Comparison of ENCODE assay signal across 7 cellular contexts in genomic region chr19:58500242-58500641, GRCh38. TPM values are rescaled to one million over a fixed set of nuclear protein-coding genes. Genes with fewer than 3 reads are reported as not detected.
A peak's percentile ranks its signal among the peaks of the same experiment; 100 is the strongest.
DNase-seq lines count a peak whose midpoint lies in the region; ATAC-seq and TF ChIP-seq lines count a peak whose summit lies in the region.
"Had no signal": no experiment of that assay in that cellular context is flagged by ENCODE, and none has a peak within 500 bp of the region (broad histone marks: within the 10 kb centered on the region; RNA-seq: fewer than 3 reads in every experiment).

No MANE protein-coding gene starts in this region.

- H3K4me1 ChIP-seq in upper lobe of right lung: peaks cover 15% of the 10 kb centered on the region

- peaks cover 10 to 11% of the 10 kb centered on the region in 2 donors for H3K9me3 Mint-ChIP-seq in natural killer cell
- H3K9me3 Mint-ChIP-seq in natural killer cell treated with Interleukin-12 subunit alpha and Interleukin-12 subunit beta and Interleukin-15 and Interleukin-18, amount 100 ng/mL, for 72 hours: peaks cover 6% of the 10 kb centered on the region

- H3K36me3 Mint-ChIP-seq in natural killer cell: no peaks in the 10 kb centered on the region
- peaks cover 6% of the 10 kb centered on the region for H3K36me3 Mint-ChIP-seq in natural killer cell treated with Interleukin-12 subunit alpha and Interleukin-12 subunit beta and Interleukin-15 and Interleukin-18, amount 100 ng/mL, for 72 hours

- H3K27ac Mint-ChIP-seq in natural killer cell: peak overlapping the region; percentile 88 to 97
- H3K27ac Mint-ChIP-seq in natural killer cell treated with Interleukin-12 subunit alpha and Interleukin-12 subunit beta and Interleukin-15 and Interleukin-18, amount 100 ng/mL, for 72 hours: peak overlapping the region in 1 of 2 donors; percentile 88

- no peaks in the 10 kb centered on the region for H3K27me3 Mint-ChIP-seq in natural killer cell (ENCODE audit: low read depth in 2 of 2)
- no peaks in the 10 kb centered on the region for H3K27me3 Mint-ChIP-seq in natural killer cell treated with Interleukin-12 subunit alpha and Interleukin-12 subunit beta and Interleukin-15 and Interleukin-18, amount 100 ng/mL, for 72 hours

- DNase-seq in natural killer cell: no peak
- no peak for DNase-seq in natural killer cell treated with Interleukin-12 subunit alpha and Interleukin-12 subunit beta and Interleukin-15 and Interleukin-18, amount 100 ng/mL, for 72 hours (ENCODE audit: low spot score)
- no peak for DNase-seq in fibroblast of villous mesenchyme (ENCODE audit: low read depth)
- no peak for DNase-seq in upper lobe of right lung
- DNase-seq in AML-193 (lab: John Stamatoyannopoulos, UW): no peak
- DNase-seq in kidney glomerular epithelial cell (lab: John Stamatoyannopoulos, UW): no peak
- DNase-seq: foreskin melanocyte had no signal

- no peaks in the 10 kb centered on the region for H3K36me3 ChIP-seq in upper lobe of right lung

- intact Hi-C loops in natural killer cell (cut with micrococcal nuclease) (no loop called here), upper lobe of right lung (cut with DNase I) (no loop called here)

- no peaks in the 10 kb centered on the region for H3K27me3 ChIP-seq in upper lobe of right lung

- peak overlapping the region; percentile 74 for H3K4me3 ChIP-seq in fibroblast of villous mesenchyme (ENCODE audit: low read depth, low read length)
- H3K4me3 ChIP-seq in upper lobe of right lung: peak overlapping the region; percentile 73

- no peaks in the 10 kb centered on the region for H3K9me3 ChIP-seq in upper lobe of right lung

- H3K4me3 Mint-ChIP-seq in natural killer cell: no peak overlapping the region
- no peak overlapping the region for H3K4me3 Mint-ChIP-seq in natural killer cell treated with Interleukin-12 subunit alpha and Interleukin-12 subunit beta and Interleukin-15 and Interleukin-18, amount 100 ng/mL, for 72 hours

- H3K27ac ChIP-seq in upper lobe of right lung: no peak overlapping the region

- no peak for TF ChIP-seq CTCF in natural killer cell (IDR thresholded peaks at IDR 0.05)
- TF ChIP-seq CTCF in fibroblast of villous mesenchyme (IDR thresholded peaks at IDR 0.05; ENCODE audit: insufficient read depth, low read depth, low read length): no peak
- no peak for TF ChIP-seq CTCF in upper lobe of right lung (IDR thresholded peaks at IDR 0.05)

- peaks cover 14 to 18% of the 10 kb centered on the region in 2 donors for H3K4me1 Mint-ChIP-seq in natural killer cell
- H3K4me1 Mint-ChIP-seq in natural killer cell treated with Interleukin-12 subunit alpha and Interleukin-12 subunit beta and Interleukin-15 and Interleukin-18, amount 100 ng/mL, for 72 hours (ENCODE audit: low read depth in 2 of 2): peaks cover 12 to 17% of the 10 kb centered on the region in 2 donors

- no peak for ATAC-seq in natural killer cell
- no peak for ATAC-seq in natural killer cell treated with Interleukin-12 subunit alpha and Interleukin-12 subunit beta and Interleukin-15 and Interleukin-18, amount 100 ng/mL, for 72 hours
- no peak for ATAC-seq in upper lobe of right lung

RNA-seq across cellular contexts. Expression of gene SLC27A5, which starts 11.6 kb away (rescaled TPM):
- 1 to 10 TPM; 4.6 to 7.0 (median 4.7) TPM for total RNA-seq in natural killer cell
- total RNA-seq in natural killer cell treated with Interleukin-12 subunit alpha and Interleukin-12 subunit beta and Interleukin-15 and Interleukin-18, amount 100 ng/mL, for 72 hours: 10 to 100 TPM; 15.1 to 29.1 TPM
- total RNA-seq in fibroblast of villous mesenchyme: 3.0 and 4.5 TPM in 2 replicates
- total RNA-seq in upper lobe of right lung: 4.7 TPM

RNA-seq across cellular contexts. Expression of gene ZBTB45, which starts 19.4 kb away (rescaled TPM):
- total RNA-seq in natural killer cell: 10 to 100 TPM in 1 of 3 donors, 1 to 10 TPM in 2; 9.6 to 12.6 (median 9.8) TPM
- 10 to 100 TPM; 18.0 to 25.9 TPM for total RNA-seq in natural killer cell treated with Interleukin-12 subunit alpha and Interleukin-12 subunit beta and Interleukin-15 and Interleukin-18, amount 100 ng/mL, for 72 hours
- 4.7 and 6.1 TPM in 2 replicates for total RNA-seq in fibroblast of villous mesenchyme
- total RNA-seq in upper lobe of right lung: 14.1 TPM

RNA-seq across cellular contexts. Expression of gene ZNF446, which starts 24.1 kb away (rescaled TPM):
- total RNA-seq in natural killer cell: 10 to 100 TPM; 11.9 to 14.5 (median 13.5) TPM
- total RNA-seq in natural killer cell treated with Interleukin-12 subunit alpha and Interleukin-12 subunit beta and Interleukin-15 and Interleukin-18, amount 100 ng/mL, for 72 hours: 1 to 10 TPM; 3.9 to 5.8 TPM
- total RNA-seq in fibroblast of villous mesenchyme: 7.3 and 8.7 TPM in 2 replicates
- 8.8 TPM for total RNA-seq in upper lobe of right lung

RNA-seq across cellular contexts. Expression of gene ZNF324, which starts 33.4 kb away (rescaled TPM):
- 10 to 100 TPM; 21.3 to 23.7 (median 23.3) TPM for total RNA-seq in natural killer cell
- 10 to 100 TPM; 15.2 to 15.5 TPM for total RNA-seq in natural killer cell treated with Interleukin-12 subunit alpha and Interleukin-12 subunit beta and Interleukin-15 and Interleukin-18, amount 100 ng/mL, for 72 hours
- 16.8 and 17.4 TPM in 2 replicates for total RNA-seq in fibroblast of villous mesenchyme
- total RNA-seq in upper lobe of right lung: 11.7 TPM

RNA-seq across cellular contexts. Expression of gene TRIM28, which starts 43.6 kb away (rescaled TPM):
- 100 to 1,000 TPM; 330 to 451 (median 408) TPM for total RNA-seq in natural killer cell
- total RNA-seq in natural killer cell treated with Interleukin-12 subunit alpha and Interleukin-12 subunit beta and Interleukin-15 and Interleukin-18, amount 100 ng/mL, for 72 hours: 100 to 1,000 TPM; 424 to 774 TPM
- 295 and 389 TPM in 2 replicates for total RNA-seq in fibroblast of villous mesenchyme
- 199 TPM for total RNA-seq in upper lobe of right lung
